Comparison of ENCODE assay signal across 1 cellular context in the genomic region with DNA sequence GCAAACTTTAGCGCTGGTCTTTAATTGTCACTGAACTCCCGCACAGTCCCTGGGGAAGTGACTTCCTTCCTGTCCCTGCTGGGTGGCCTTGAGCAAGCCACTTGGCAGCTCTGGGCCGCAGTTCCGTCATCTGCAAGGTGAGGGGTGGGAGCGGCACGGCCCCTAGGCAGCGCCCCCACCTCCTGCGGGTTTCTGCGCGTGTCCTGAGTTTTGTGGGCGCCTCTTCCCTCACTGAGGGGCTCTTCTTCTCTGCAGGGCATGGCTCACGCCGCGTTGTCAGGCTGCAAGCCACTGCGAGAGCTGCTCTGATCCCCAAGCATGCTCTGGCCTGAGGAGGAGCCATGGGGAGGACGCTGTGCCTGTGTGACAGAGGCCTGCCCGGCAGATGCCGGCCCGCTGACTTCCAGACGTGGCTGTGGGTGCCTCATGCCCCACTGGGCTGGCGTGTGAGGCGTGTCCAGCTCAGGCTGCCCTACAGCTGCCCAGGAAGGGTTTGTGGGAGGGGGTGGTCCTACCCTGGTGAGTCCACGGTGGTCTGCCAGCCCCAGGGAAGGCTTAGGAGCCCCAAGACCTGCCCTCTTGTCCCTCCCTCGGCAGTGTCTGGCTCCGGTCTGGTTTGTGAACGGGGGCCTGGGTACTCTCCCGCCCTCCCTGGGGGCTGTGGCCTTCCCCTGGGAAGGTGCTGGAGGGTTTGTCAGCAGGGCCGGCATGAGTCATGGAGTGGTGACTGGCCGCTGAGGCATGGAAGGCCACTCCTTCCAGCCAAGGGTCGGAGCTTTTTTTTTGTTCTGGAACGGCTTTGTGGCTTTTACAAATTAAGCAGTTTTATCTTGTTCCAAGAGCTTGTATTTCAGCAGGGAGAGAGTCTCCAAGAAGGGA.
TF ChIP-seq lines count a peak whose summit lies in the region.

No MANE protein-coding gene starts in this region.

TF ChIP-seq in K562, 482 proteins besides CTCF, POLR2A, EP300 and RAD21 (continued from another document and continues in another):
- TF ChIP-seq TEAD4 (IDR thresholded peaks at IDR 0.05; ENCODE audit: low read length) (peak; percentile 31; the same call in 1 of the 2 replicates), TEAD4 (CRISPR knock-in tag; IDR thresholded peaks at IDR 0.05; ENCODE audit: borderline replicate concordance) (no peak), ARHGAP35 (IDR thresholded peaks at IDR 0.05; ENCODE audit: partially characterized antibody) (no peak), SLC30A9 (CRISPR knock-in tag; IDR thresholded peaks at IDR 0.05) (no peak), SIRT6 (IDR thresholded peaks at IDR 0.05; ENCODE audit: low read depth, low read length) (no peak), TRIM28 (IDR thresholded peaks at IDR 0.05) (no peak), JUNB (CRISPR knock-in tag; conservative IDR thresholded peaks at IDR 0.05) (0 out of 2 replicates have a peak, but pooled peaks have one; percentile 26), ZNF232 (CRISPR knock-in tag; IDR thresholded peaks at IDR 0.05) (no peak), BCOR (IDR thresholded peaks at IDR 0.05) (peak; percentile 86), ELF2 (CRISPR knock-in tag; IDR thresholded peaks at IDR 0.05) (no peak), CEBPG (CRISPR knock-in tag; IDR thresholded peaks at IDR 0.05) (no peak), CEBPG (tag; conservative IDR thresholded peaks at IDR 0.05 in 1 of 2, IDR thresholded peaks at IDR 0.05 in 1 of 2) (no peak), HMGN3 (IDR thresholded peaks at IDR 0.05; ENCODE audit: borderline replicate concordance, extremely low read depth, insufficient read length, low read depth, low read length) (peak; percentile 54), NUFIP1 (IDR thresholded peaks at IDR 0.05; ENCODE audit: partially characterized antibody) (no peak), ZNF311 (CRISPR knock-in tag; IDR thresholded peaks at IDR 0.05) (no peak), ZSCAN29 (IDR thresholded peaks at IDR 0.05) (no peak), SETDB1 (IDR thresholded peaks at IDR 0.05; ENCODE audit: low read length) (no peak), FOXK2 (conservative IDR thresholded peaks at IDR 0.05 in 1 of 2, IDR thresholded peaks at IDR 0.05 in 1 of 2; ENCODE audit: low read depth in 2 of 2) (no peak), TAF9B (IDR thresholded peaks at IDR 0.05; ENCODE audit: partially characterized antibody) (peak; percentile 33), CBX5 (IDR thresholded peaks at IDR 0.05; ENCODE audit: borderline replicate concordance, low read depth) (no peak), ZKSCAN3 (CRISPR knock-in tag; IDR thresholded peaks at IDR 0.05) (no peak), SRSF3 (IDR thresholded peaks at IDR 0.05; ENCODE audit: insufficient read depth, low read length) (no peak), RBM39 (optimal IDR thresholded peaks at IDR 0.05; ENCODE audit: low read depth, low read length) (no peak), POU5F1 (IDR thresholded peaks at IDR 0.05; ENCODE audit: borderline replicate concordance, low read depth, low read length, partially characterized antibody) (no peak), POLR3A (IDR thresholded peaks at IDR 0.05; ENCODE audit: borderline replicate concordance, extremely low read depth, insufficient read depth, insufficient read length) (no peak), FOS (IDR thresholded peaks at IDR 0.05; ENCODE audit: extremely low read depth, insufficient read length) (peak; percentile 28), CCNT2 (IDR thresholded peaks at IDR 0.05; ENCODE audit: borderline replicate concordance, extremely low read depth, insufficient read length, low read depth, low read length) (peak; percentile 25), EP400 (IDR thresholded peaks at IDR 0.05) (peak; percentile 41; the same call in 1 of the 2 replicates), ESRRB (CRISPR knock-in tag; IDR thresholded peaks at IDR 0.05; ENCODE audit: borderline replicate concordance) (no peak), STAT5A (IDR thresholded peaks at IDR 0.05; ENCODE audit: borderline replicate concordance, low read length) (no peak), ZC3H11A (IDR thresholded peaks at IDR 0.05; ENCODE audit: low read depth, low read length) (no peak), ESRRA (IDR thresholded peaks at IDR 0.05; ENCODE audit: borderline replicate concordance, low read depth) (peak; percentile 22; the same call in 1 of the 2 replicates), PRPF4 (IDR thresholded peaks at IDR 0.05; ENCODE audit: insufficient read depth, low read depth, low read length, poor library complexity, severe bottlenecking) (no peak), BRD9 (IDR thresholded peaks at IDR 0.05; ENCODE audit: low read depth, partially characterized antibody) (peak; percentile 4), ATF7 (IDR thresholded peaks at IDR 0.05) (0 out of 2 replicates have a peak, but pooled peaks have one; percentile 26)
- TF ChIP-seq, protein P1, sequence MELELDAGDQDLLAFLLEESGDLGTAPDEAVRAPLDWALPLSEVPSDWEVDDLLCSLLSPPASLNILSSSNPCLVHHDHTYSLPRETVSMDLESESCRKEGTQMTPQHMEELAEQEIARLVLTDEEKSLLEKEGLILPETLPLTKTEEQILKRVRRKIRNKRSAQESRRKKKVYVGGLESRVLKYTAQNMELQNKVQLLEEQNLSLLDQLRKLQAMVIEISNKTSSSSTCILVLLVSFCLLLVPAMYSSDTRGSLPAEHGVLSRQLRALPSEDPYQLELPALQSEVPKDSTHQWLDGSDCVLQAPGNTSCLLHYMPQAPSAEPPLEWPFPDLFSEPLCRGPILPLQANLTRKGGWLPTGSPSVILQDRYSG (tag; conservative IDR thresholded peaks at IDR 0.05; ENCODE audit: low read depth): no peak
- TF ChIP-seq, protein P2, sequence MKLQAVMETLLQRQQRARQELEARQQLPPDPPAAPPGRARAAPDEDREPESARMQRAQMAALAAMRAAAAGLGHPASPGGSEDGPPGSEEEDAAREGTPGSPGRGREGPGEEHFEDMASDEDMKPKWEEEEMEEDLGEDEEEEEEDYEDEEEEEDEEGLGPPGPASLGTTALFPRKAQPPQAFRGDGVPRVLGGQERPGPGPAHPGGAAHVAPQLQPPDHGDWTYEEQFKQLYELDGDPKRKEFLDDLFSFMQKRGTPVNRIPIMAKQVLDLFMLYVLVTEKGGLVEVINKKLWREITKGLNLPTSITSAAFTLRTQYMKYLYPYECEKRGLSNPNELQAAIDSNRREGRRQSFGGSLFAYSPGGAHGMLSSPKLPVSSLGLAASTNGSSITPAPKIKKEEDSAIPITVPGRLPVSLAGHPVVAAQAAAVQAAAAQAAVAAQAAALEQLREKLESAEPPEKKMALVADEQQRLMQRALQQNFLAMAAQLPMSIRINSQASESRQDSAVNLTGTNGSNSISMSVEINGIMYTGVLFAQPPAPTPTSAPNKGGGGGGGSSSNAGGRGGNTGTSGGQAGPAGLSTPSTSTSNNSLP (IDR thresholded peaks at IDR 0.05; ENCODE audit: borderline replicate concordance, low read depth, low read length): no peak
- TF ChIP-seq, protein P3, sequence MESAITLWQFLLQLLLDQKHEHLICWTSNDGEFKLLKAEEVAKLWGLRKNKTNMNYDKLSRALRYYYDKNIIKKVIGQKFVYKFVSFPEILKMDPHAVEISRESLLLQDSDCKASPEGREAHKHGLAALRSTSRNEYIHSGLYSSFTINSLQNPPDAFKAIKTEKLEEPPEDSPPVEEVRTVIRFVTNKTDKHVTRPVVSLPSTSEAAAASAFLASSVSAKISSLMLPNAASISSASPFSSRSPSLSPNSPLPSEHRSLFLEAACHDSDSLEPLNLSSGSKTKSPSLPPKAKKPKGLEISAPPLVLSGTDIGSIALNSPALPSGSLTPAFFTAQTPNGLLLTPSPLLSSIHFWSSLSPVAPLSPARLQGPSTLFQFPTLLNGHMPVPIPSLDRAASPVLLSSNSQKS (CRISPR knock-in tag; IDR thresholded peaks at IDR 0.05): no peak
- TF ChIP-seq, protein P4, sequence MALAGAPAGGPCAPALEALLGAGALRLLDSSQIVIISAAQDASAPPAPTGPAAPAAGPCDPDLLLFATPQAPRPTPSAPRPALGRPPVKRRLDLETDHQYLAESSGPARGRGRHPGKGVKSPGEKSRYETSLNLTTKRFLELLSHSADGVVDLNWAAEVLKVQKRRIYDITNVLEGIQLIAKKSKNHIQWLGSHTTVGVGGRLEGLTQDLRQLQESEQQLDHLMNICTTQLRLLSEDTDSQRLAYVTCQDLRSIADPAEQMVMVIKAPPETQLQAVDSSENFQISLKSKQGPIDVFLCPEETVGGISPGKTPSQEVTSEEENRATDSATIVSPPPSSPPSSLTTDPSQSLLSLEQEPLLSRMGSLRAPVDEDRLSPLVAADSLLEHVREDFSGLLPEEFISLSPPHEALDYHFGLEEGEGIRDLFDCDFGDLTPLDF (CRISPR knock-in tag; IDR thresholded peaks at IDR 0.05): peak; percentile 72; the same call in 1 of the 2 replicates
- TF ChIP-seq, protein P5, sequence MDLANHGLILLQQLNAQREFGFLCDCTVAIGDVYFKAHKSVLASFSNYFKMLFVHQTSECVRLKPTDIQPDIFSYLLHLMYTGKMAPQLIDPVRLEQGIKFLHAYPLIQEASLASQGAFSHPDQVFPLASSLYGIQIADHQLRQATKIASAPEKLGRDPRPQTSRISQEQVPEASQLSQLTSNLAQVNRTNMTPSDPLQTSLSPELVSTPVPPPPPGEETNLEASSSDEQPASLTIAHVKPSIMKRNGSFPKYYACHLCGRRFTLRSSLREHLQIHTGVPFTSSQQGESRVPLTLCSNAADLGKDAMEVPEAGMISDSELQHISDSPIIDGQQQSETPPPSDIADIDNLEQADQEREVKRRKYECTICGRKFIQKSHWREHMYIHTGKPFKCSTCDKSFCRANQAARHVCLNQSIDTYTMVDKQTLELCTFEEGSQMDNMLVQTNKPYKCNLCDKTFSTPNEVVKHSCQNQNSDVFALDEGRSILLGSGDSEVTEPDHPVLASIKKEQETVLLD (IDR thresholded peaks at IDR 0.05): no peak
- TF ChIP-seq, protein P6, sequence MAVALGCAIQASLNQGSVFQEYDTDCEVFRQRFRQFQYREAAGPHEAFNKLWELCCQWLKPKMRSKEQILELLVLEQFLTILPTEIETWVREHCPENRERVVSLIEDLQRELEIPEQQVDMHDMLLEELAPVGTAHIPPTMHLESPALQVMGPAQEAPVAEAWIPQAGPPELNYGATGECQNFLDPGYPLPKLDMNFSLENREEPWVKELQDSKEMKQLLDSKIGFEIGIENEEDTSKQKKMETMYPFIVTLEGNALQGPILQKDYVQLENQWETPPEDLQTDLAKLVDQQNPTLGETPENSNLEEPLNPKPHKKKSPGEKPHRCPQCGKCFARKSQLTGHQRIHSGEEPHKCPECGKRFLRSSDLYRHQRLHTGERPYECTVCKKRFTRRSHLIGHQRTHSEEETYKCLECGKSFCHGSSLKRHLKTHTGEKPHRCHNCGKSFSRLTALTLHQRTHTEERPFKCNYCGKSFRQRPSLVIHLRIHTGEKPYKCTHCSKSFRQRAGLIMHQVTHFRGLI (CRISPR knock-in tag; IDR thresholded peaks at IDR 0.05): no peak
- TF ChIP-seq, protein P7, sequence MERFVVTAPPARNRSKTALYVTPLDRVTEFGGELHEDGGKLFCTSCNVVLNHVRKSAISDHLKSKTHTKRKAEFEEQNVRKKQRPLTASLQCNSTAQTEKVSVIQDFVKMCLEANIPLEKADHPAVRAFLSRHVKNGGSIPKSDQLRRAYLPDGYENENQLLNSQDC (CRISPR knock-in tag; IDR thresholded peaks at IDR 0.05): no peak
- TF ChIP-seq, protein P8, sequence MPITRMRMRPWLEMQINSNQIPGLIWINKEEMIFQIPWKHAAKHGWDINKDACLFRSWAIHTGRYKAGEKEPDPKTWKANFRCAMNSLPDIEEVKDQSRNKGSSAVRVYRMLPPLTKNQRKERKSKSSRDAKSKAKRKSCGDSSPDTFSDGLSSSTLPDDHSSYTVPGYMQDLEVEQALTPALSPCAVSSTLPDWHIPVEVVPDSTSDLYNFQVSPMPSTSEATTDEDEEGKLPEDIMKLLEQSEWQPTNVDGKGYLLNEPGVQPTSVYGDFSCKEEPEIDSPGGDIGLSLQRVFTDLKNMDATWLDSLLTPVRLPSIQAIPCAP (CRISPR knock-in tag; IDR thresholded peaks at IDR 0.05; ENCODE audit: borderline replicate concordance): no peak
- TF ChIP-seq, protein P9, sequence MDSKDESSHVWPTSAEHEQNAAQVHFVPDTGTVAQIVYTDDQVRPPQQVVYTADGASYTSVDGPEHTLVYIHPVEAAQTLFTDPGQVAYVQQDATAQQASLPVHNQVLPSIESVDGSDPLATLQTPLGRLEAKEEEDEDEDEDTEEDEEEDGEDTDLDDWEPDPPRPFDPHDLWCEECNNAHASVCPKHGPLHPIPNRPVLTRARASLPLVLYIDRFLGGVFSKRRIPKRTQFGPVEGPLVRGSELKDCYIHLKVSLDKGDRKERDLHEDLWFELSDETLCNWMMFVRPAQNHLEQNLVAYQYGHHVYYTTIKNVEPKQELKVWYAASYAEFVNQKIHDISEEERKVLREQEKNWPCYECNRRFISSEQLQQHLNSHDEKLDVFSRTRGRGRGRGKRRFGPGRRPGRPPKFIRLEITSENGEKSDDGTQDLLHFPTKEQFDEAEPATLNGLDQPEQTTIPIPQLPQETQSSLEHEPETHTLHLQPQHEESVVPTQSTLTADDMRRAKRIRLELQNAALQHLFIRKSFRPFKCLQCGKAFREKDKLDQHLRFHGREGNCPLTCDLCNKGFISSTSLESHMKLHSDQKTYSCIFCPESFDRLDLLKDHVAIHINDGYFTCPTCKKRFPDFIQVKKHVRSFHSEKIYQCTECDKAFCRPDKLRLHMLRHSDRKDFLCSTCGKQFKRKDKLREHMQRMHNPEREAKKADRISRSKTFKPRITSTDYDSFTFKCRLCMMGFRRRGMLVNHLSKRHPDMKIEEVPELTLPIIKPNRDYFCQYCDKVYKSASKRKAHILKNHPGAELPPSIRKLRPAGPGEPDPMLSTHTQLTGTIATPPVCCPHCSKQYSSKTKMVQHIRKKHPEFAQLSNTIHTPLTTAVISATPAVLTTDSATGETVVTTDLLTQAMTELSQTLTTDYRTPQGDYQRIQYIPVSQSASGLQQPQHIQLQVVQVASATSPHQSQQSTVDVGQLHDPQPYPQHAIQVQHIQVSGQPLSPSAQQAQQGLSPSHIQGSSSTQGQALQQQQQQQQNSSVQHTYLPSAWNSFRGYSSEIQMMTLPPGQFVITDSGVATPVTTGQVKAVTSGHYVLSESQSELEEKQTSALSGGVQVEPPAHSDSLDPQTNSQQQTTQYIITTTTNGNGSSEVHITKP (IDR thresholded peaks at IDR 0.05; ENCODE audit: partially characterized antibody): no peak
- TF ChIP-seq, protein P10, sequence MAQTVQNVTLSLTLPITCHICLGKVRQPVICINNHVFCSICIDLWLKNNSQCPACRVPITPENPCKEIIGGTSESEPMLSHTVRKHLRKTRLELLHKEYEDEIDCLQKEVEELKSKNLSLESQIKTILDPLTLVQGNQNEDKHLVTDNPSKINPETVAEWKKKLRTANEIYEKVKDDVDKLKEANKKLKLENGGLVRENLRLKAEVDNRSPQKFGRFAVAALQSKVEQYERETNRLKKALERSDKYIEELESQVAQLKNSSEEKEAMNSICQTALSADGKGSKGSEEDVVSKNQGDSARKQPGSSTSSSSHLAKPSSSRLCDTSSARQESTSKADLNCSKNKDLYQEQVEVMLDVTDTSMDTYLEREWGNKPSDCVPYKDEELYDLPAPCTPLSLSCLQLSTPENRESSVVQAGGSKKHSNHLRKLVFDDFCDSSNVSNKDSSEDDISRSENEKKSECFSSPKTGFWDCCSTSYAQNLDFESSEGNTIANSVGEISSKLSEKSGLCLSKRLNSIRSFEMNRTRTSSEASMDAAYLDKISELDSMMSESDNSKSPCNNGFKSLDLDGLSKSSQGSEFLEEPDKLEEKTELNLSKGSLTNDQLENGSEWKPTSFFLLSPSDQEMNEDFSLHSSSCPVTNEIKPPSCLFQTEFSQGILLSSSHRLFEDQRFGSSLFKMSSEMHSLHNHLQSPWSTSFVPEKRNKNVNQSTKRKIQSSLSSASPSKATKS (CRISPR knock-in tag; IDR thresholded peaks at IDR 0.05): no peak
